Comparison of ENCODE assay signal across 21 cellular contexts in the genomic region with DNA sequence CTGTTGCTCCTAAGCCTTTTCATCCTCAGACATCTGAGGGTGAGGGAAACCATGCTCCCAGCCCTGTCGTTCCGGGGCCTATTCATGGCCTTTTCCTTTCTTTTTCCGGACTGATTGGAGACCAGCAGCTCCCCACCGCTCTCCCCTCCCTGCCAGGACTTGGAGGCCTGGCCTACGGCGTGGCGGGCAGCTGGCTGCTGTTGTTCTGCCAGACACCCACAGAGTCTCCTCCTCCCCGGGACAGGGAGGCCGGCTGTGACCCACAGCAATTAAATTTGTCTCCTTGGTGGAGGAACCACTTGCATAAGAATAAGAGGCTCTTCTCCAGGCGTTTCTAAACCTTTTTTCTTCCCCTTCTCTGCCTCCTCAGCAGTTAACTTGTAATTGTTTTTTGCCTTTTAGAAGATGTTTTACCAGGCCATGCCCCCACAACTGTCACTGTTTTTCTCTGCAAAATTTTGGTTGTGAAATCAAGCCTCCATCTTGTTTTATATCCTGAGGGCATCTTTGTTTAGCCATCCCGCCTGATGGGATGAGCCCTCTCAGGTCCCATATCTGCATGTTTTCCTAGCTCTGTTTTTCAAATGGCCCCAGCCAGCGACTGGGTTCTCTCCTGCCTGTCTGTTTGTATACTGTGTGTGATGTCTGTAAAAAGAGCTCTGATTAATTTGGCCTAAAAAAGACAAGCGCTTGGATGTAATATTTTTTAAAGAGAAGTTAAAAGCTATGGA.
DNase-seq lines count a peak whose midpoint lies in the region; ATAC-seq and TF ChIP-seq lines count a peak whose summit lies in the region.
"Had no signal": no experiment of that assay in that cellular context is flagged by ENCODE, and none has a peak within 500 bp of the region (broad histone marks: within the 10 kb centered on the region; RNA-seq: fewer than 3 reads in every experiment).

No MANE protein-coding gene starts in this region.

- H3K9me3 ChIP-seq in neuron (ENCODE audit: low read length) (no peaks in the 10 kb centered on the region), ascending aorta (no peaks in the 10 kb centered on the region)
- H3K9me3 ChIP-seq: heart left ventricle, SJSA1, thyroid gland had no signal

- TF ChIP-seq CTCF in ascending aorta (IDR thresholded peaks at IDR 0.05) (no peak), natural killer cell (IDR thresholded peaks at IDR 0.05) (no peak)

- peak overlapping the region; percentile 72 for H2AFZ ChIP-seq in neuron (ENCODE audit: low read depth, low read length)
- H2AFZ ChIP-seq: GM23248 had no signal

- no peaks in the 10 kb centered on the region for H3K36me3 Mint-ChIP-seq in stimulated activated naive B cell treated with anti-CD40 and anti-IgM and Interleukin-4, amounts not matched to agents 10 μg/mL and 1 μg/mL and 100 μg/mL, for 72 hours
- peaks cover 7% of the 10 kb centered on the region for H3K36me3 Mint-ChIP-seq in natural killer cell
- H3K36me3 Mint-ChIP-seq: mesothelial cell of epicardium; stimulated activated memory B cell treated with anti-CD40 and anti-IgM and Interleukin-4, amounts not matched to agents 10 μg/mL and 1 μg/mL and 100 μg/mL, for 72 hours had no signal

- H3K36me3 ChIP-seq in H7 (replicated peaks; ENCODE audit: control insufficient read depth, insufficient read depth, low read length) = no peaks in the 10 kb centered on the region
- H3K36me3 ChIP-seq in neuron (ENCODE audit: insufficient read depth, low read length) = no peaks in the 10 kb centered on the region
- H3K36me3 ChIP-seq in ascending aorta = no peaks in the 10 kb centered on the region
- H3K36me3 ChIP-seq: heart left ventricle, SJSA1, thyroid gland had no signal

- no peaks in the 10 kb centered on the region for H3K4me1 ChIP-seq in neuron (ENCODE audit: insufficient read depth, low read length)
- H3K4me1 ChIP-seq in ascending aorta = no peaks in the 10 kb centered on the region
- H3K4me1 ChIP-seq: heart left ventricle, SJSA1, thyroid gland had no signal

- H3K4me3 Mint-ChIP-seq in stimulated activated naive B cell treated with anti-CD40 and anti-IgM and Interleukin-4, amounts not matched to agents 10 μg/mL and 1 μg/mL and 100 μg/mL, for 72 hours = no peak overlapping the region
- H3K4me3 Mint-ChIP-seq in natural killer cell = no peak overlapping the region
- H3K4me3 Mint-ChIP-seq: activated T-cell treated with anti-CD3 and anti-CD28 coated beads, Interleukin-2, amount 50 U/mL, for 72 hours; mesothelial cell of epicardium; stimulated activated memory B cell treated with anti-CD40 and anti-IgM and Interleukin-4, amounts not matched to agents 10 μg/mL and 1 μg/mL and 100 μg/mL, for 72 hours had no signal

- no peaks in the 10 kb centered on the region for H3K27me3 Mint-ChIP-seq in stimulated activated naive B cell treated with anti-CD40 and anti-IgM and Interleukin-4, amounts not matched to agents 10 μg/mL and 1 μg/mL and 100 μg/mL, for 72 hours
- no peaks in the 10 kb centered on the region for H3K27me3 Mint-ChIP-seq in natural killer cell (ENCODE audit: low read depth in 2 of 2)
- H3K27me3 Mint-ChIP-seq: stimulated activated memory B cell treated with anti-CD40 and anti-IgM and Interleukin-4, amounts not matched to agents 10 μg/mL and 1 μg/mL and 100 μg/mL, for 72 hours had no signal

- H3K4me1 Mint-ChIP-seq in stimulated activated naive B cell treated with anti-CD40 and anti-IgM and Interleukin-4, amounts not matched to agents 10 μg/mL and 1 μg/mL and 100 μg/mL, for 72 hours = no peaks in the 10 kb centered on the region
- no peaks in the 10 kb centered on the region for H3K4me1 Mint-ChIP-seq in natural killer cell
- H3K4me1 Mint-ChIP-seq: stimulated activated memory B cell treated with anti-CD40 and anti-IgM and Interleukin-4, amounts not matched to agents 10 μg/mL and 1 μg/mL and 100 μg/mL, for 72 hours had no signal

- no peak overlapping the region for H3K27ac Mint-ChIP-seq in stimulated activated naive B cell treated with anti-CD40 and anti-IgM and Interleukin-4, amounts not matched to agents 10 μg/mL and 1 μg/mL and 100 μg/mL, for 72 hours
- H3K27ac Mint-ChIP-seq in natural killer cell = no peak overlapping the region
- H3K27ac Mint-ChIP-seq: activated T-cell treated with anti-CD3 and anti-CD28 coated beads, Interleukin-2, amount 50 U/mL, for 72 hours; mesothelial cell of epicardium; stimulated activated memory B cell treated with anti-CD40 and anti-IgM and Interleukin-4, amounts not matched to agents 10 μg/mL and 1 μg/mL and 100 μg/mL, for 72 hours had no signal

- DNase-seq in H7 (peak; percentile 46), SHP77 (lab: John Stamatoyannopoulos, UW) (peak; percentile 47 to 67), iPS DF 4.7 (ENCODE audit: extremely low read depth, low spot score) (peak; percentile 9), ascending aorta (ENCODE audit: low spot score in 2 of 2) (no peak), natural killer cell (no peak)
- DNase-seq in stimulated activated naive B cell treated with anti-CD40 and anti-IgM and Interleukin-4, amounts not matched to agents 10 μg/mL and 1 μg/mL and 100 μg/mL, for 72 hours = no peak
- DNase-seq: activated CD4-positive, CD25-positive, alpha-beta regulatory T cell treated with anti-CD3 and anti-CD28 coated beads, Interleukin-2, amount 50 U/mL, for 72 hours; activated naive CD4-positive, alpha-beta T cell treated with anti-CD3 and anti-CD28 coated beads, Interleukin-2, amount 50 U/mL, for 16 hours; activated T-cell treated with anti-CD3 and anti-CD28 coated beads, Interleukin-2, amount 50 U/mL, for 72 hours; AML-193; GM23248; NCI-H2171 treated with DMSO at 0.1 percent for 48 hours; NCI-H82; PC-3; T1000; thyroid gland had no signal

- peaks cover 0 to 2% of the 10 kb centered on the region in 2 donors for H3K9me3 Mint-ChIP-seq in stimulated activated naive B cell treated with anti-CD40 and anti-IgM and Interleukin-4, amounts not matched to agents 10 μg/mL and 1 μg/mL and 100 μg/mL, for 72 hours
- H3K9me3 Mint-ChIP-seq in natural killer cell = peaks cover 8 to 9% of the 10 kb centered on the region in 2 donors
- H3K9me3 Mint-ChIP-seq: mesothelial cell of epicardium; stimulated activated memory B cell treated with anti-CD40 and anti-IgM and Interleukin-4, amounts not matched to agents 10 μg/mL and 1 μg/mL and 100 μg/mL, for 72 hours had no signal

- H3K4me3 ChIP-seq in H7 (ENCODE audit: insufficient read depth, low read depth, low read length) (no peak overlapping the region), neuron (ENCODE audit: low read length) (no peak overlapping the region), ascending aorta (no peak overlapping the region)
- H3K4me3 ChIP-seq: GM23248, heart left ventricle, SJSA1, thyroid gland had no signal

- no peak for ATAC-seq in stimulated activated naive B cell treated with anti-CD40 and anti-IgM and Interleukin-4, amounts not matched to agents 10 μg/mL and 1 μg/mL and 100 μg/mL, for 72 hours (replicated peaks)
- ATAC-seq in natural killer cell = no peak
- ATAC-seq: activated T-cell treated with anti-CD3 and anti-CD28 coated beads, Interleukin-2, amount 50 U/mL, for 72 hours; heart left ventricle; PC-3; stimulated activated memory B cell treated with anti-CD40 and anti-IgM and Interleukin-4, amounts not matched to agents 10 μg/mL and 1 μg/mL and 100 μg/mL, for 72 hours had no signal

- intact Hi-C loops in ascending aorta (cut with DNase I) (no loop called here), natural killer cell (cut with micrococcal nuclease) (no loop called here)

- H3K27ac ChIP-seq in ascending aorta = no peak overlapping the region
- H3K27ac ChIP-seq: GM23248, heart left ventricle, SJSA1, thyroid gland had no signal

- H3K27me3 ChIP-seq in H7 (ENCODE audit: control insufficient read depth, insufficient read depth, low read length) (no peaks in the 10 kb centered on the region), neuron (ENCODE audit: insufficient read depth, low read length) (no peaks in the 10 kb centered on the region), ascending aorta (no peaks in the 10 kb centered on the region)
- H3K27me3 ChIP-seq: SJSA1, thyroid gland had no signal

Comparison
In these comparisons a context has a peak if more than half of its experiments do, and no peak if none do; other contexts are left out.
1. DNase-seq: peak in H7 (single experiment), SHP77 (2 of 2) and iPS DF 4.7 (single experiment); none in ascending aorta (0 of 2), stimulated activated naive B cell treated with anti-CD40 and anti-IgM and Interleukin-4, amounts not matched to agents 10 μg/mL and 1 μg/mL and 100 μg/mL, for 72 hours (single experiment) and natural killer cell (single experiment).